In the genomic region with DNA sequence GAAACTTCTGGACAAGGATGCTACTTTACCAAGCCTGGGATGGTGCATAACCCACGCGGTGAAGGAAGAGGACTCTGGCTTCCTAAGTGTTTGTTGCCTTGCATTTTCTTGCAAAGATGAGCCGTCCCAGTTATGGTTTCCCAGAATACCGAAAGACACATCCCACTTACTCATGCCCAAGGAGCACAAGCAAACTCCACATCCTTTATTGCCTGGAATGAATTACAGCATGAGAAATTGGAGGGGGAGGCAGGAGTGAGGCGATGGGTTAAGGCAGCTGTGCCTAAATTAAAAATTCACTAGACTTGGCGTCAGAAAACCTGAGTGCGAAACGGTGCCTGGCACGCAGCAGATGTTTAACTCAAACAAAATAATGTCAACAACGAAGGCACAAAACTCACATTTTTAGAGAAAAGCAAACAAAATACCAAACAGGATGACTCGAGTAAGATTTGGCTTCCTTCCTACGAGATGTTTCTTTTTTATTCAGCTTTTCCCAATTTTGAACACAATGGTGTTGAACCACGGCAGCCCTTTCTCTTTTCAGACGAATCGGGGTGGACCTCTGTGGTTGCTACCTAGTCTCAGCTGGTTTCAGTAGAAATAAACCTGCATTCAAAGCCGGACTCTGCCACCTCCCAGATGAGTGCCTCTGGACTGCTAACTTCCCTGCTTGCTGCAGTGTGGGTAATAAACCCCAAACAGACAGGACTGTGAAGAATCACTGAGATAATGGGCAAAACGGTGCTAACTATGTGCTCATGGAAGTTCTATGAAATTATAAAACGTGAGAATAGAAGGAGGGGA, we compare ENCODE assay signal across 13 cellular contexts.
DNase-seq lines count a peak whose midpoint lies in the region; ATAC-seq, FAIRE-seq and TF ChIP-seq lines count a peak whose summit lies in the region.
"Had no signal": no experiment of that assay in that cellular context is flagged by ENCODE, and none has a peak within 500 bp of the region (broad histone marks: within the 10 kb centered on the region; RNA-seq: fewer than 3 reads in every experiment).

No MANE protein-coding gene starts in this region.

- H3K9me3 ChIP-seq in astrocyte (ENCODE audit: insufficient read depth, low read depth, low read length), result no peaks in the 10 kb centered on the region

- H4K20me1 ChIP-seq in astrocyte (ENCODE audit: insufficient read depth, low read length), result no peaks in the 10 kb centered on the region

- H3K4me1 ChIP-seq in astrocyte (ENCODE audit: insufficient read depth, low read length), result peaks cover 7% of the 10 kb centered on the region

- no peaks in the 10 kb centered on the region for H3K36me3 Mint-ChIP-seq in astrocyte (ENCODE audit: low read depth, unreplicated experiment)

- ATAC-seq in GM21423 (IDR thresholded peaks at IDR 0.05; ENCODE audit: unreplicated experiment) (no peak), HG02798 (IDR thresholded peaks at IDR 0.05; ENCODE audit: poor library complexity, unreplicated experiment) (no peak)
- ATAC-seq: GM12878 had no signal

- H3K4me3 Mint-ChIP-seq in astrocyte (ENCODE audit: unreplicated experiment), result no peak overlapping the region
- H3K4me3 Mint-ChIP-seq: activated naive CD8-positive, alpha-beta T cell treated with anti-CD3 and anti-CD28 coated beads for 36 hours had no signal

- peaks cover 7% of the 10 kb centered on the region for H3K4me1 Mint-ChIP-seq in astrocyte (ENCODE audit: low read depth, unreplicated experiment)

- peaks cover 1% of the 10 kb centered on the region for H3K9me3 Mint-ChIP-seq in astrocyte (ENCODE audit: unreplicated experiment)

- peak; percentile 17 for DNase-seq in GM04504 (ENCODE audit: low read depth)
- DNase-seq in astrocyte (ENCODE audit: low read depth), result peak; percentile 14
- DNase-seq in left kidney (ENCODE audit: low read depth, low spot score), result peak; percentile 30
- DNase-seq in substantia nigra (lab: John Stamatoyannopoulos, UW), result peak in 2 of 49 donors; percentile 19 to 29
- DNase-seq in erythroblast (lab: John Stamatoyannopoulos, UW), result no peak
- DNase-seq in hippocampal formation (lab: John Stamatoyannopoulos, UW), result no peak
- DNase-seq: activated CD4-positive, alpha-beta T cell treated with anti-CD3 and anti-CD28 coated beads, Interleukin-2, amount 50 U/mL, for 48 hours; activated naive CD8-positive, alpha-beta T cell treated with anti-CD3 and anti-CD28 coated beads for 36 hours; NK-92 treated with Interleukin-12 subunit alpha and Interleukin-12 subunit beta, amount 100 ng/mL, for 24 hours; stimulated activated CD4-positive, alpha-beta T cell treated with anti-CD3 and anti-CD28 coated beads, Interleukin-2, amount 100 ng/mL, for 48 hours had no signal

- peaks cover 26% of the 10 kb centered on the region for H3K27me3 Mint-ChIP-seq in astrocyte (ENCODE audit: low read depth, unreplicated experiment)
- H3K27me3 Mint-ChIP-seq: activated naive CD8-positive, alpha-beta T cell treated with anti-CD3 and anti-CD28 coated beads for 36 hours had no signal

- no peaks in the 10 kb centered on the region for H3K79me2 ChIP-seq in astrocyte (ENCODE audit: insufficient read depth, low read length)

- TF ChIP-seq CTCF in astrocyte (IDR thresholded peaks at IDR 0.05; ENCODE audit: insufficient read depth, low read depth, low read length), result no peak

- no peak for TF ChIP-seq POLR2A in erythroblast (IDR thresholded peaks at IDR 0.05; ENCODE audit: low read length)

- H3K36me3 ChIP-seq in astrocyte (ENCODE audit: insufficient read depth, low read length), result no peaks in the 10 kb centered on the region

- peak overlapping the region; percentile 51 for H3K4me2 ChIP-seq in astrocyte (ENCODE audit: low read length)

- H3K4me3 ChIP-seq in astrocyte (ENCODE audit: insufficient read depth, low read depth, low read length), result no peak overlapping the region
- H3K4me3 ChIP-seq: GM12878 had no signal

- no peak for FAIRE-seq in astrocyte (lab: Jason Lieb, UNC)
- FAIRE-seq: GM12878 had no signal

- H3K9ac ChIP-seq in astrocyte (ENCODE audit: low read length), result no peak overlapping the region

- H3K27ac ChIP-seq in astrocyte (ENCODE audit: low read depth, low read length) (no peak overlapping the region), substantia nigra (ENCODE audit: low read depth, low read length, poor library complexity, severe bottlenecking) (peak overlapping the region; percentile 35)

- peaks cover 27% of the 10 kb centered on the region for H3K27me3 ChIP-seq in astrocyte (ENCODE audit: insufficient read depth, low read length)

- H3K27ac Mint-ChIP-seq in astrocyte (ENCODE audit: unreplicated experiment), result no peak overlapping the region
- H3K27ac Mint-ChIP-seq: activated naive CD8-positive, alpha-beta T cell treated with anti-CD3 and anti-CD28 coated beads for 36 hours had no signal

- peak overlapping the region; percentile 3 for H2AFZ ChIP-seq in astrocyte (ENCODE audit: low read depth, low read length)

Comparison
In these comparisons a context has a peak if more than half of its experiments do, and no peak if none do; other contexts are left out.
1. DNase-seq: peak in GM04504 (single experiment), astrocyte (single experiment) and left kidney (single experiment); none in erythroblast (0 of 2) and hippocampal formation (0 of 2).